Comparison of ENCODE assay signal across 36 cellular contexts in the genomic region with DNA sequence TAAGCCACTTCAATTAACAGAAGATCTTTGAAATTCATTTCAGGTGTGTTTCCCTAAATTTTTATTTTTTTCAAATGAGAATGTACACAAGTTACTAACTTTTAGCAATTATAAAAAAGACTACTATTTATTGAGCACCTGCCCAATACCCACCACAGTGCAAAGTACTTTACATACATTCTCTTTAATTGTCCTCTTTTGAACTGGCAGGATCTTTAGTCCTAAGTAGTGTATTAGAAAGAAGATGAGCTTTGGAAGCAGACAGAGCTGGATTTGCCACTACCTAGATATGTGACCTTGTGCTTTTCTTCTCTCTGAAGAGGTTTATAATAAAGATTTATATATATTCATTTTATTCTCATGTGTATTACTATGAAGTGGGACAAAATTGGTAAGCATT.
"Had no signal": no experiment of that assay in that cellular context is flagged by ENCODE, and none has a peak within 500 bp of the region (broad histone marks: within the 10 kb centered on the region; RNA-seq: fewer than 3 reads in every experiment).

No MANE protein-coding gene starts in this region.

- H3K4me1 ChIP-seq: ascending aorta had no signal

- H3K4me3 Mint-ChIP-seq: activated CD4-positive, alpha-beta memory T cell treated with anti-CD3 and anti-CD28 coated beads, Interleukin-2, amount 10 ng/mL, durations not matched to agents 7 days and 5 days; activated CD4-positive, alpha-beta T cell treated with anti-CD3 and anti-CD28 coated beads for 36 hours; activated CD4-positive, alpha-beta T cell treated with anti-CD3 and anti-CD28 coated beads, Interleukin-2, amount 10 ng/mL, durations not matched to agents 7 days and 5 days; activated CD8-positive, alpha-beta memory T cell treated with anti-CD3 and anti-CD28 coated beads, Interleukin-2, amount 10 ng/mL, durations not matched to agents 7 days and 5 days; activated CD8-positive, alpha-beta T cell treated with anti-CD3 and anti-CD28 coated beads, Interleukin-2, amount 10 ng/mL, durations not matched to agents 7 days and 5 days; activated naive CD4-positive, alpha-beta T cell treated with anti-CD3 and anti-CD28 coated beads, Interleukin-2, amount 10 ng/mL, durations not matched to agents 7 days and 5 days; activated naive CD4-positive, alpha-beta T cell treated with anti-CD3 and anti-CD28 coated beads, Interleukin-2, amount 50 U/mL, for 24 hours; activated naive CD8-positive, alpha-beta T cell; activated naive CD8-positive, alpha-beta T cell treated with anti-CD3 and anti-CD28 coated beads, Interleukin-2, amount 10 ng/mL, durations not matched to agents 7 days and 5 days; activated naive CD8-positive, alpha-beta T cell treated with anti-CD3 and anti-CD28 coated beads, Interleukin-2, amount 50 U/mL, for 24 hours; activated T-cell treated with anti-CD3 and anti-CD28 coated beads, Interleukin-2, amount 50 U/mL, for 24 hours; brain; central memory CD8-positive, alpha-beta T cell; T-helper 1 cell treated with Interleukin-12 subunit alpha and Interleukin-12 subunit beta and Interleukin-4 antibody, amounts not matched to agents 30 μg/mL and 1 μg/mL, for 36 hours; T-helper 2 cell treated with Interferon-gamma antibody and Interleukin-4, amounts not matched to agents 5 μg/mL and 100 μg/mL, for 36 hours had no signal

- DNase-seq: activated CD4-positive, alpha-beta memory T cell treated with anti-CD3 and anti-CD28 coated beads, Interleukin-2, amount 10 ng/mL, durations not matched to agents 7 days and 5 days; activated CD4-positive, alpha-beta T cell treated with anti-CD3 and anti-CD28 coated beads for 1 hour; activated CD4-positive, alpha-beta T cell treated with anti-CD3 and anti-CD28 coated beads for 36 hours; activated CD4-positive, alpha-beta T cell treated with anti-CD3 and anti-CD28 coated beads for 48 hours; activated CD4-positive, alpha-beta T cell treated with anti-CD3 and anti-CD28 coated beads, Interleukin-2, amount 10 ng/mL, durations not matched to agents 7 days and 5 days; activated CD4-positive, alpha-beta T cell treated with anti-CD3 and anti-CD28 coated beads, Interleukin-2, amount 50 U/mL, for 48 hours; activated CD4-positive, CD25-positive, alpha-beta regulatory T cell; activated CD8-positive, alpha-beta memory T cell treated with anti-CD3 and anti-CD28 coated beads for 24 hours; activated CD8-positive, alpha-beta memory T cell treated with anti-CD3 and anti-CD28 coated beads, Interleukin-2, amount 10 ng/mL, durations not matched to agents 7 days and 5 days; activated CD8-positive, alpha-beta memory T cell treated with anti-CD3 and anti-CD28 coated beads, Interleukin-2, amount 50 U/mL, for 48 hours; activated CD8-positive, alpha-beta T cell treated with anti-CD3 and anti-CD28 coated beads, Interleukin-2, amount 10 ng/mL, durations not matched to agents 7 days and 5 days; activated effector memory CD4-positive, alpha-beta T cell treated with Interleukin-2 at 50 U/mL for 16 hours; activated gamma-delta T cell; activated naive CD4-positive, alpha-beta T cell treated with anti-CD3 and anti-CD28 coated beads, Interleukin-2, amount 10 ng/mL, durations not matched to agents 7 days and 5 days; activated naive CD4-positive, alpha-beta T cell treated with Interleukin-2 at 50 U/mL for 16 hours; activated naive CD8-positive, alpha-beta T cell treated with anti-CD3 and anti-CD28 coated beads, Interleukin-2, amount 10 ng/mL, durations not matched to agents 7 days and 5 days; activated naive CD8-positive, alpha-beta T cell treated with anti-CD3 and anti-CD28 coated beads, Interleukin-2, amount 50 U/mL, for 24 hours; activated T-cell treated with anti-CD3 and anti-CD28 coated beads, Interleukin-2, amount 50 U/mL, for 24 hours; activated T-cell treated with anti-CD3 and anti-CD28 coated beads, Interleukin-2, amount 50 U/mL, for 48 hours; amygdala; anterior cingulate cortex; caudate nucleus; cerebellar nuclear complex; T-helper 2 cell; T-helper 9 cell had no signal

- H3K36me3 Mint-ChIP-seq: activated CD8-positive, alpha-beta memory T cell treated with anti-CD3 and anti-CD28 coated beads, Interleukin-2, amount 10 ng/mL, durations not matched to agents 7 days and 5 days; activated naive CD4-positive, alpha-beta T cell treated with anti-CD3 and anti-CD28 coated beads, Interleukin-2, amount 10 ng/mL, durations not matched to agents 7 days and 5 days; activated naive CD8-positive, alpha-beta T cell treated with anti-CD3 and anti-CD28 coated beads, Interleukin-2, amount 10 ng/mL, durations not matched to agents 7 days and 5 days; brain had no signal

- H3K9me3 ChIP-seq: ascending aorta had no signal

- H3K4me3 ChIP-seq: ascending aorta, cardiac muscle cell had no signal

- H3K4me1 Mint-ChIP-seq: activated CD4-positive, alpha-beta memory T cell treated with anti-CD3 and anti-CD28 coated beads, Interleukin-2, amount 10 ng/mL, durations not matched to agents 7 days and 5 days; activated CD4-positive, alpha-beta T cell treated with anti-CD3 and anti-CD28 coated beads for 36 hours; activated CD4-positive, alpha-beta T cell treated with anti-CD3 and anti-CD28 coated beads, Interleukin-2, amount 10 ng/mL, durations not matched to agents 7 days and 5 days; activated CD8-positive, alpha-beta memory T cell treated with anti-CD3 and anti-CD28 coated beads, Interleukin-2, amount 10 ng/mL, durations not matched to agents 7 days and 5 days; activated naive CD4-positive, alpha-beta T cell treated with anti-CD3 and anti-CD28 coated beads, Interleukin-2, amount 10 ng/mL, durations not matched to agents 7 days and 5 days; activated naive CD4-positive, alpha-beta T cell treated with anti-CD3 and anti-CD28 coated beads, Interleukin-2, amount 50 U/mL, for 24 hours; activated naive CD8-positive, alpha-beta T cell treated with anti-CD3 and anti-CD28 coated beads, Interleukin-2, amount 50 U/mL, for 24 hours; central memory CD8-positive, alpha-beta T cell had no signal

- H3K27ac Mint-ChIP-seq: activated CD4-positive, alpha-beta memory T cell treated with anti-CD3 and anti-CD28 coated beads, Interleukin-2, amount 10 ng/mL, durations not matched to agents 7 days and 5 days; activated CD4-positive, alpha-beta T cell treated with anti-CD3 and anti-CD28 coated beads for 36 hours; activated CD4-positive, alpha-beta T cell treated with anti-CD3 and anti-CD28 coated beads, Interleukin-2, amount 10 ng/mL, durations not matched to agents 7 days and 5 days; activated CD8-positive, alpha-beta memory T cell treated with anti-CD3 and anti-CD28 coated beads, Interleukin-2, amount 10 ng/mL, durations not matched to agents 7 days and 5 days; activated CD8-positive, alpha-beta T cell treated with anti-CD3 and anti-CD28 coated beads, Interleukin-2, amount 10 ng/mL, durations not matched to agents 7 days and 5 days; activated naive CD4-positive, alpha-beta T cell treated with anti-CD3 and anti-CD28 coated beads, Interleukin-2, amount 10 ng/mL, durations not matched to agents 7 days and 5 days; activated naive CD4-positive, alpha-beta T cell treated with anti-CD3 and anti-CD28 coated beads, Interleukin-2, amount 50 U/mL, for 24 hours; activated naive CD8-positive, alpha-beta T cell; activated naive CD8-positive, alpha-beta T cell treated with anti-CD3 and anti-CD28 coated beads, Interleukin-2, amount 10 ng/mL, durations not matched to agents 7 days and 5 days; activated naive CD8-positive, alpha-beta T cell treated with anti-CD3 and anti-CD28 coated beads, Interleukin-2, amount 50 U/mL, for 24 hours; activated T-cell treated with anti-CD3 and anti-CD28 coated beads, Interleukin-2, amount 50 U/mL, for 24 hours; activated T-helper 2 cell treated with anti-CD3 and anti-CD28 coated beads, Interferon-gamma antibody, Interleukin-2, Interleukin-4, amounts not matched to agents 10 μg/mL and 5 μg/mL and 100 μg/mL, durations not matched to agents 14 hours and 24 hours and 36 hours; brain; T-helper 1 cell treated with Interleukin-12 subunit alpha and Interleukin-12 subunit beta and Interleukin-4 antibody, amounts not matched to agents 30 μg/mL and 1 μg/mL, for 36 hours; T-helper 2 cell treated with Interferon-gamma antibody and Interleukin-4, amounts not matched to agents 5 μg/mL and 100 μg/mL, for 36 hours had no signal

- H3K27ac ChIP-seq: ascending aorta, cardiac muscle cell, VCaP had no signal

- H3K27me3 Mint-ChIP-seq: activated CD4-positive, alpha-beta memory T cell treated with anti-CD3 and anti-CD28 coated beads, Interleukin-2, amount 10 ng/mL, durations not matched to agents 7 days and 5 days; activated CD4-positive, alpha-beta T cell treated with anti-CD3 and anti-CD28 coated beads for 36 hours; activated CD4-positive, alpha-beta T cell treated with anti-CD3 and anti-CD28 coated beads, Interleukin-2, amount 10 ng/mL, durations not matched to agents 7 days and 5 days; activated CD8-positive, alpha-beta memory T cell treated with anti-CD3 and anti-CD28 coated beads, Interleukin-2, amount 10 ng/mL, durations not matched to agents 7 days and 5 days; activated naive CD4-positive, alpha-beta T cell treated with anti-CD3 and anti-CD28 coated beads, Interleukin-2, amount 10 ng/mL, durations not matched to agents 7 days and 5 days; activated naive CD4-positive, alpha-beta T cell treated with anti-CD3 and anti-CD28 coated beads, Interleukin-2, amount 50 U/mL, for 24 hours; activated naive CD8-positive, alpha-beta T cell; activated naive CD8-positive, alpha-beta T cell treated with anti-CD3 and anti-CD28 coated beads, Interleukin-2, amount 10 ng/mL, durations not matched to agents 7 days and 5 days; activated naive CD8-positive, alpha-beta T cell treated with anti-CD3 and anti-CD28 coated beads, Interleukin-2, amount 50 U/mL, for 24 hours; activated T-cell treated with anti-CD3 and anti-CD28 coated beads, Interleukin-2, amount 50 U/mL, for 24 hours; brain; central memory CD8-positive, alpha-beta T cell had no signal

- H3K36me3 ChIP-seq: ascending aorta, cardiac muscle cell had no signal

- H3K27me3 ChIP-seq: ascending aorta, cardiac muscle cell had no signal

- H3K9me3 Mint-ChIP-seq: activated CD4-positive, alpha-beta memory T cell treated with anti-CD3 and anti-CD28 coated beads, Interleukin-2, amount 10 ng/mL, durations not matched to agents 7 days and 5 days; activated CD4-positive, alpha-beta T cell treated with anti-CD3 and anti-CD28 coated beads, Interleukin-2, amount 10 ng/mL, durations not matched to agents 7 days and 5 days; activated naive CD4-positive, alpha-beta T cell treated with anti-CD3 and anti-CD28 coated beads, Interleukin-2, amount 10 ng/mL, durations not matched to agents 7 days and 5 days; activated naive CD4-positive, alpha-beta T cell treated with anti-CD3 and anti-CD28 coated beads, Interleukin-2, amount 50 U/mL, for 24 hours; activated naive CD8-positive, alpha-beta T cell treated with anti-CD3 and anti-CD28 coated beads, Interleukin-2, amount 10 ng/mL, durations not matched to agents 7 days and 5 days; activated naive CD8-positive, alpha-beta T cell treated with anti-CD3 and anti-CD28 coated beads, Interleukin-2, amount 50 U/mL, for 24 hours; activated T-cell treated with anti-CD3 and anti-CD28 coated beads, Interleukin-2, amount 50 U/mL, for 24 hours; activated T-helper 2 cell treated with anti-CD3 and anti-CD28 coated beads, Interferon-gamma antibody, Interleukin-2, Interleukin-4, amounts not matched to agents 10 μg/mL and 5 μg/mL and 100 μg/mL, durations not matched to agents 14 hours and 24 hours and 36 hours; central memory CD8-positive, alpha-beta T cell; T-helper 1 cell treated with Interleukin-12 subunit alpha and Interleukin-12 subunit beta and Interleukin-4 antibody, amounts not matched to agents 30 μg/mL and 1 μg/mL, for 36 hours; T-helper 2 cell treated with Interferon-gamma antibody and Interleukin-4, amounts not matched to agents 5 μg/mL and 100 μg/mL, for 36 hours had no signal

- ATAC-seq: activated CD4-positive, alpha-beta T cell treated with anti-CD3 and anti-CD28 coated beads for 36 hours; activated CD4-positive, CD25-positive, alpha-beta regulatory T cell treated with anti-CD3 and anti-CD28 coated beads, Interleukin-2, amount 50 U/mL, for 24 hours; activated CD8-positive, alpha-beta memory T cell treated with anti-CD3 and anti-CD28 coated beads, Interleukin-2, amount 10 ng/mL, durations not matched to agents 7 days and 5 days; activated CD8-positive, alpha-beta T cell treated with anti-CD3 and anti-CD28 coated beads, Interleukin-2, amount 10 ng/mL, durations not matched to agents 7 days and 5 days; activated naive CD8-positive, alpha-beta T cell treated with anti-CD3 and anti-CD28 coated beads, Interleukin-2, amount 50 U/mL, for 24 hours had no signal
